Comparison of ENCODE assay signal across 21 cellular contexts in genomic region chr22:42164901-42165300, GRCh38. TPM values are rescaled to one million over a fixed set of nuclear protein-coding genes. Genes with fewer than 3 reads are reported as not detected.
A peak's percentile ranks its signal among the peaks of the same experiment; 100 is the strongest.
DNase-seq lines count a peak whose midpoint lies in the region; ATAC-seq and TF ChIP-seq lines count a peak whose summit lies in the region.
"Had no signal": no experiment of that assay in that cellular context is flagged by ENCODE, and none has a peak within 500 bp of the region (broad histone marks: within the 10 kb centered on the region; RNA-seq: fewer than 3 reads in every experiment).

No MANE protein-coding gene starts in this region.

- no peak overlapping the region for H2BK12ac ChIP-seq in H9 (ENCODE audit: insufficient read length, low read depth, low read length)
- H2BK12ac ChIP-seq in trophoblast cell (ENCODE audit: low read length) = no peak overlapping the region

- TF ChIP-seq CTCF in H9 (conservative IDR thresholded peaks at IDR 0.05) = no peak

- no peak overlapping the region for H4K12ac ChIP-seq in trophoblast cell (ENCODE audit: low read depth, low read length)

- H3K4me1 Mint-ChIP-seq in H9 = peaks cover 5 to 9% of the 10 kb centered on the region in 2 experiments; a peak in 3 of 4 replicates
- H3K4me1 Mint-ChIP-seq in central memory CD8-positive, alpha-beta T cell = peaks cover 8% of the 10 kb centered on the region

- H3K36me3 ChIP-seq in trophoblast cell (ENCODE audit: control insufficient read depth in 1 of 2, insufficient read depth in 2 of 2, low read length in 2 of 2) = peaks cover 17 to 33% of the 10 kb centered on the region in 2 experiments

- peak overlapping the region in 2 of 3 experiments; percentile 3 to 89; a peak in 3 of 7 replicates for H3K27ac Mint-ChIP-seq in H9
- peak overlapping the region; percentile 38 for H3K27ac Mint-ChIP-seq in central memory CD8-positive, alpha-beta T cell (ENCODE audit: low read depth)
- H3K27ac Mint-ChIP-seq: GM23338 had no signal

- no peaks in the 10 kb centered on the region for H3K23me2 ChIP-seq in H9 (ENCODE audit: insufficient read length, low read depth, low read length, poor library complexity, severe bottlenecking)

- H3K79me2 ChIP-seq in H9 (ENCODE audit: insufficient read depth, low read length) (no peaks in the 10 kb centered on the region), trophoblast cell (ENCODE audit: control insufficient read depth, insufficient read depth, low read length, poor library complexity) (no peaks in the 10 kb centered on the region)

- no peaks in the 10 kb centered on the region for H3K79me1 ChIP-seq in H9 (ENCODE audit: insufficient read depth, low read depth, low read length, poor library complexity, severe bottlenecking)
- no peaks in the 10 kb centered on the region for H3K79me1 ChIP-seq in trophoblast cell (ENCODE audit: low read length)

- DNase-seq in activated effector memory CD4-positive, alpha-beta T cell treated with anti-CD3 and anti-CD28 coated beads, Interleukin-2, amount 50 U/mL, for 16 hours = peak; percentile 56
- no peak for DNase-seq in activated effector memory CD4-positive, alpha-beta T cell treated with Interleukin-2 at 50 U/mL for 16 hours
- DNase-seq in H9 (no peak), trophoblast cell (no peak), NCI-H2171 (lab: John Stamatoyannopoulos, UW) (no peak), NCI-H2081 (lab: John Stamatoyannopoulos, UW) (no peak)
- no peak for DNase-seq in central memory CD8-positive, alpha-beta T cell (ENCODE audit: low spot score in 2 of 2)
- DNase-seq: DMS53; GDM1; KG1; NCI-H1092 treated with DMSO at 0.1 percent for 48 hours; NCI-H1436 treated with DMSO at 0.1 percent for 48 hours; NCI-H1930; NCI-H345; NCI-H524; NCI-H774; NK-92 treated with Interleukin-12 subunit alpha and Interleukin-12 subunit beta, amount 100 ng/mL, for 24 hours had no signal

- no peak for ATAC-seq in central memory CD8-positive, alpha-beta T cell (replicated peaks; ENCODE audit: extremely low read depth, poor library complexity, severe bottlenecking)
- no peak for ATAC-seq in GM18520 (IDR thresholded peaks at IDR 0.05; ENCODE audit: unreplicated experiment)
- ATAC-seq: GM23338, HCT116 had no signal

- no peak overlapping the region for H3K4me3 Mint-ChIP-seq in H9
- no peak overlapping the region for H3K4me3 Mint-ChIP-seq in central memory CD8-positive, alpha-beta T cell
- H3K4me3 Mint-ChIP-seq: GM23338 had no signal

- no peak overlapping the region for H3K4me2 ChIP-seq in H9 (ENCODE audit: insufficient read depth, insufficient read length, low read length)
- H3K4me2 ChIP-seq in trophoblast cell (ENCODE audit: low read length) = no peak overlapping the region
- H3K4me2 ChIP-seq: GM23338 had no signal

- H2BK120ac ChIP-seq in H9 (ENCODE audit: low read depth, low read length, poor library complexity, severe bottlenecking) = no peak overlapping the region
- H2BK120ac ChIP-seq in trophoblast cell (ENCODE audit: insufficient read depth, low read length, poor library complexity) = no peak overlapping the region

- H3K56ac ChIP-seq in H9 (ENCODE audit: insufficient read length, low read depth, low read length) = no peak overlapping the region

- no peak overlapping the region for H3T11ph ChIP-seq in H9 (ENCODE audit: low read length)

- H3K27ac ChIP-seq in H9 (ENCODE audit: insufficient read length, low read depth, low read length) (no peak overlapping the region), trophoblast cell (ENCODE audit: low read depth, low read length) (no peak overlapping the region)
- H3K27ac ChIP-seq: C4-2B had no signal

- H3K23ac ChIP-seq in H9 (ENCODE audit: insufficient read length, low read depth, low read length) (no peak overlapping the region), trophoblast cell (ENCODE audit: low read length) (no peak overlapping the region)

- H2AFZ ChIP-seq in H9 (ENCODE audit: low read length) (no peak overlapping the region), trophoblast cell (ENCODE audit: insufficient read depth, low read length, poor library complexity) (no peak overlapping the region)
- H2AFZ ChIP-seq: GM23338 had no signal

- H3K9me3 ChIP-seq in H9 (ENCODE audit: control insufficient read depth, low read depth, low read length) (no peaks in the 10 kb centered on the region), trophoblast cell (ENCODE audit: insufficient read depth, low read depth, low read length) (no peaks in the 10 kb centered on the region)

- H3K27me3 Mint-ChIP-seq in H9 (ENCODE audit: low read depth) = peaks cover 2% of the 10 kb centered on the region; the same call in 1 of the 2 replicates
- H3K27me3 Mint-ChIP-seq in central memory CD8-positive, alpha-beta T cell = no peaks in the 10 kb centered on the region

- no peak overlapping the region for H3K14ac ChIP-seq in H9 (ENCODE audit: insufficient read depth, low read length)
- no peak overlapping the region for H3K14ac ChIP-seq in trophoblast cell (ENCODE audit: low read length)

- H3K9ac ChIP-seq in H9 (ENCODE audit: extremely low read depth, insufficient read length, low read length) = no peak overlapping the region
- H3K9ac ChIP-seq in trophoblast cell (ENCODE audit: low read length) = peak overlapping the region; percentile 38

- no peaks in the 10 kb centered on the region for H4K20me1 ChIP-seq in H9 (ENCODE audit: control insufficient read depth, insufficient read depth, insufficient read length)

- H3K36me3 Mint-ChIP-seq in H9 (ENCODE audit: insufficient read depth in 1 of 3, low read depth in 3 of 3) = peaks cover 5 to 42% (median 40%) of the 10 kb centered on the region in 3 experiments; a peak in 6 of 7 replicates
- peaks cover 20% of the 10 kb centered on the region for H3K36me3 Mint-ChIP-seq in central memory CD8-positive, alpha-beta T cell (ENCODE audit: insufficient read depth)

- no peaks in the 10 kb centered on the region for H3K4me1 ChIP-seq in H9 (ENCODE audit: insufficient read depth, low read length)
- H3K4me1 ChIP-seq in trophoblast cell (ENCODE audit: control insufficient read depth in 1 of 2, insufficient read depth in 2 of 2, low read length in 2 of 2) = no peaks in the 10 kb centered on the region

- H3K18ac ChIP-seq in H9 (ENCODE audit: insufficient read length, low read depth, low read length) (no peak overlapping the region), trophoblast cell (ENCODE audit: low read length) (no peak overlapping the region)

- H3K4me3 ChIP-seq in trophoblast cell (ENCODE audit: low read depth, low read length) = no peak overlapping the region
- H3K4me3 ChIP-seq: GM23338 had no signal

- H2BK20ac ChIP-seq in H9 (ENCODE audit: low read depth, low read length, poor library complexity, severe bottlenecking) = no peak overlapping the region

- H4K8ac ChIP-seq in H9 (replicated peaks; ENCODE audit: insufficient read length, low read depth, low read length) (no peak overlapping the region), trophoblast cell (ENCODE audit: low read depth, low read length) (no peak overlapping the region)

- H3K4ac ChIP-seq in H9 (ENCODE audit: low read depth, low read length) = no peak overlapping the region
- no peak overlapping the region for H3K4ac ChIP-seq in trophoblast cell (ENCODE audit: low read depth, low read length)

- no peak overlapping the region for H4K5ac ChIP-seq in H9 (ENCODE audit: insufficient read length, low read depth, low read length)

- H2BK5ac ChIP-seq in H9 (ENCODE audit: insufficient read length, low read length) (no peak overlapping the region), trophoblast cell (ENCODE audit: low read depth, low read length, poor library complexity) (no peak overlapping the region)

- H4K91ac ChIP-seq in H9 (ENCODE audit: insufficient read length, low read depth, low read length) = no peak overlapping the region
- no peak overlapping the region for H4K91ac ChIP-seq in trophoblast cell (ENCODE audit: low read depth, low read length)

- H3K27me3 ChIP-seq in H9 (ENCODE audit: insufficient read depth, low read length) = no peaks in the 10 kb centered on the region
- no peaks in the 10 kb centered on the region for H3K27me3 ChIP-seq in trophoblast cell (ENCODE audit: insufficient read depth, low read length)

- no peaks in the 10 kb centered on the region for H3K9me3 Mint-ChIP-seq in H9
- H3K9me3 Mint-ChIP-seq in central memory CD8-positive, alpha-beta T cell = no peaks in the 10 kb centered on the region
- H3K9me3 Mint-ChIP-seq: GM23338 had no signal

- H2BK15ac ChIP-seq in H9 (ENCODE audit: low read depth, low read length) = peak overlapping the region; percentile 26; the same call in 1 of the 2 replicates

- WGBS in H9 (ENCODE audit: extremely low coverage, insufficient read length, low lambda C conversion rate) = no CpG with 5 or more reads among the region's 5 CpGs
- no CpG with 5 or more reads among the region's 5 CpGs for WGBS in trophoblast cell (ENCODE audit: extremely low coverage, insufficient coverage, insufficient read length)

- H2AK5ac ChIP-seq in H9 (ENCODE audit: insufficient read length, low read length) (no peak overlapping the region), trophoblast cell (ENCODE audit: low read length) (no peak overlapping the region)

RNA-seq across cellular contexts. Expression of gene CYP2D6, which starts 34.3 kb away (rescaled TPM):
- total RNA-seq in H9 (2021) = 2.0 and 2.3 TPM in 2 replicates
- 0.31 and 0.48 TPM in 2 replicates for polyA plus RNA-seq in trophoblast cell (2013)
